In genomic region chr1:47313915-47314664, GRCh38 we compare ENCODE assay signal across 1 cellular context.
TF ChIP-seq lines count a peak whose summit lies in the region.

Gene STIL (minus strand): TSS chr1:47314147. CDS start chr1:47310319, 3,828 bp downstream.

TF ChIP-seq in K562, 482 proteins besides CTCF, POLR2A, EP300 and RAD21 (continued from another document and continues in another):
- peak; percentile 38; the same call in 1 of the 2 replicates for TF ChIP-seq RFX5 (IDR thresholded peaks at IDR 0.05; ENCODE audit: low read depth, low read length)
- TF ChIP-seq, protein P1, sequence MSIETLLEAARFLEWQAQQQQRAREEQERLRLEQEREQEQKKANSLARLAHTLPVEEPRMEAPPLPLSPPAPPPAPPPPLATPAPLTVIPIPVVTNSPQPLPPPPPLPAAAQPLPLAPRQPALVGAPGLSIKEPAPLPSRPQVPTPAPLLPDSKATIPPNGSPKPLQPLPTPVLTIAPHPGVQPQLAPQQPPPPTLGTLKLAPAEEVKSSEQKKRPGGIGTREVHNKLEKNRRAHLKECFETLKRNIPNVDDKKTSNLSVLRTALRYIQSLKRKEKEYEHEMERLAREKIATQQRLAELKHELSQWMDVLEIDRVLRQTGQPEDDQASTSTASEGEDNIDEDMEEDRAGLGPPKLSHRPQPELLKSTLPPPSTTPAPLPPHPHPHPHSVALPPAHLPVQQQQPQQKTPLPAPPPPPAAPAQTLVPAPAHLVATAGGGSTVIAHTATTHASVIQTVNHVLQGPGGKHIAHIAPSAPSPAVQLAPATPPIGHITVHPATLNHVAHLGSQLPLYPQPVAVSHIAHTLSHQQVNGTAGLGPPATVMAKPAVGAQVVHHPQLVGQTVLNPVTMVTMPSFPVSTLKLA (conservative IDR thresholded peaks at IDR 0.05), result peak; percentile 77 to 92
- TF ChIP-seq, protein P2, sequence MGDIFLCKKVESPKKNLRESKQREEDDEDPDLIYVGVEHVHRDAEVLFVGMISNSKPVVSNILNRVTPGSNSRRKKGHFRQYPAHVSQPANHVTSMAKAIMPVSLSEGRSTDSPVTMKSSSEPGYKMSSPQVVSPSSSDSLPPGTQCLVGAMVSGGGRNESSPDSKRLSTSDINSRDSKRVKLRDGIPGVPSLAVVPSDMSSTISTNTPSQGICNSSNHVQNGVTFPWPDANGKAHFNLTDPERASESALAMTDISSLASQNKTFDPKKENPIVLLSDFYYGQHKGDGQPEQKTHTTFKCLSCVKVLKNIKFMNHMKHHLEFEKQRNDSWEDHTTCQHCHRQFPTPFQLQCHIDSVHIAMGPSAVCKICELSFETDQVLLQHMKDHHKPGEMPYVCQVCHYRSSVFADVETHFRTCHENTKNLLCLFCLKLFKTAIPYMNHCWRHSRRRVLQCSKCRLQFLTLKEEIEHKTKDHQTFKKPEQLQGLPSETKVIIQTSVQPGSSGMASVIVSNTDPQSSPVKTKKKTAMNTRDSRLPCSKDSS (IDR thresholded peaks at IDR 0.05; ENCODE audit: low read depth, partially characterized antibody), result no peak
- TF ChIP-seq NFATC3 (IDR thresholded peaks at IDR 0.05), result no peak
- TF ChIP-seq ZNF184 (CRISPR knock-in tag; IDR thresholded peaks at IDR 0.05), result no peak
- no peak for TF ChIP-seq HNRNPUL1 (IDR thresholded peaks at IDR 0.05; ENCODE audit: low read length)
- TF ChIP-seq EGR1 (conservative IDR thresholded peaks at IDR 0.05), result peak; percentile 80
- TF ChIP-seq, protein P3, sequence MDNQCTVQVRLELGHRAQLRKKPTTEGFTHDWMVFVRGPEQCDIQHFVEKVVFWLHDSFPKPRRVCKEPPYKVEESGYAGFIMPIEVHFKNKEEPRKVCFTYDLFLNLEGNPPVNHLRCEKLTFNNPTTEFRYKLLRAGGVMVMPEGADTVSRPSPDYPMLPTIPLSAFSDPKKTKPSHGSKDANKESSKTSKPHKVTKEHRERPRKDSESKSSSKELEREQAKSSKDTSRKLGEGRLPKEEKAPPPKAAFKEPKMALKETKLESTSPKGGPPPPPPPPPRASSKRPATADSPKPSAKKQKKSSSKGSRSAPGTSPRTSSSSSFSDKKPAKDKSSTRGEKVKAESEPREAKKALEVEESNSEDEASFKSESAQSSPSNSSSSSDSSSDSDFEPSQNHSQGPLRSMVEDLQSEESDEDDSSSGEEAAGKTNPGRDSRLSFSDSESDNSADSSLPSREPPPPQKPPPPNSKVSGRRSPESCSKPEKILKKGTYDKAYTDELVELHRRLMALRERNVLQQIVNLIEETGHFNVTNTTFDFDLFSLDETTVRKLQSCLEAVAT (IDR thresholded peaks at IDR 0.05), result peak in 1 of 2 experiments; percentile 92; a peak in 3 of 4 replicates
- no peak for TF ChIP-seq CEBPG (CRISPR knock-in tag; IDR thresholded peaks at IDR 0.05)
- no peak for TF ChIP-seq CEBPG (tag; conservative IDR thresholded peaks at IDR 0.05 in 1 of 2, IDR thresholded peaks at IDR 0.05 in 1 of 2)
- peak; percentile 76; the same call in 1 of the 2 replicates for TF ChIP-seq E2F3 (CRISPR knock-in tag; IDR thresholded peaks at IDR 0.05)
- TF ChIP-seq XRCC3 (IDR thresholded peaks at IDR 0.05), result no peak
- TF ChIP-seq BCLAF1 (IDR thresholded peaks at IDR 0.05; ENCODE audit: borderline replicate concordance in 1 of 2, control insufficient read depth in 1 of 2, low read depth in 2 of 2, low read length in 1 of 2), result no peak
- TF ChIP-seq KDM2B (CRISPR knock-in tag; IDR thresholded peaks at IDR 0.05), result no peak
- TF ChIP-seq TEAD2 (tag; IDR thresholded peaks at IDR 0.05), result no peak; the same call in 1 of the 2 replicates
- TF ChIP-seq, protein P4, sequence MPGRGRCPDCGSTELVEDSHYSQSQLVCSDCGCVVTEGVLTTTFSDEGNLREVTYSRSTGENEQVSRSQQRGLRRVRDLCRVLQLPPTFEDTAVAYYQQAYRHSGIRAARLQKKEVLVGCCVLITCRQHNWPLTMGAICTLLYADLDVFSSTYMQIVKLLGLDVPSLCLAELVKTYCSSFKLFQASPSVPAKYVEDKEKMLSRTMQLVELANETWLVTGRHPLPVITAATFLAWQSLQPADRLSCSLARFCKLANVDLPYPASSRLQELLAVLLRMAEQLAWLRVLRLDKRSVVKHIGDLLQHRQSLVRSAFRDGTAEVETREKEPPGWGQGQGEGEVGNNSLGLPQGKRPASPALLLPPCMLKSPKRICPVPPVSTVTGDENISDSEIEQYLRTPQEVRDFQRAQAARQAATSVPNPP (IDR thresholded peaks at IDR 0.05; ENCODE audit: borderline replicate concordance, insufficient read depth, insufficient read length), result no peak
- TF ChIP-seq PATZ1 (CRISPR knock-in tag; IDR thresholded peaks at IDR 0.05; ENCODE audit: borderline replicate concordance), result no peak
- TF ChIP-seq ZNF589 (CRISPR knock-in tag; IDR thresholded peaks at IDR 0.05; ENCODE audit: low read depth), result no peak
- no peak for TF ChIP-seq ARID2 (IDR thresholded peaks at IDR 0.05)
- no peak for TF ChIP-seq PTBP1 (IDR thresholded peaks at IDR 0.05; ENCODE audit: low read depth, low read length)
- TF ChIP-seq CBX1 (IDR thresholded peaks at IDR 0.05; ENCODE audit: low read depth), result peak; percentile 69; the same call in 1 of the 2 replicates
- TF ChIP-seq CHD7 (IDR thresholded peaks at IDR 0.05; ENCODE audit: low read depth, low read length), result no peak
- TF ChIP-seq PKNOX1 (IDR thresholded peaks at IDR 0.05), result peak; percentile 99
- peak; percentile 86 for TF ChIP-seq BHLHE40 (IDR thresholded peaks at IDR 0.05; ENCODE audit: low read length)
- no peak for TF ChIP-seq ZNF551 (CRISPR knock-in tag; IDR thresholded peaks at IDR 0.05)
- TF ChIP-seq TCFL5 (CRISPR knock-in tag; conservative IDR thresholded peaks at IDR 0.05), result no peak
- no peak for TF ChIP-seq ZNF586 (CRISPR knock-in tag; conservative IDR thresholded peaks at IDR 0.05)
- no peak for TF ChIP-seq KHSRP (IDR thresholded peaks at IDR 0.05)
- TF ChIP-seq DDX20 (tag; IDR thresholded peaks at IDR 0.05; ENCODE audit: low read depth), result no peak
- no peak for TF ChIP-seq NR3C1 (CRISPR knock-in tag; IDR thresholded peaks at IDR 0.05)
- TF ChIP-seq TCF3 (CRISPR knock-in tag; IDR thresholded peaks at IDR 0.05), result no peak
- peak; percentile 86 for TF ChIP-seq NR2C1 (IDR thresholded peaks at IDR 0.05)
- peak; percentile 84 for TF ChIP-seq NR2C1 (tag; IDR thresholded peaks at IDR 0.05)
- no peak for TF ChIP-seq POLR3G (IDR thresholded peaks at IDR 0.05; ENCODE audit: extremely low read depth, insufficient read length, insufficient replicate concordance)
- TF ChIP-seq ZNF197 (CRISPR knock-in tag; IDR thresholded peaks at IDR 0.05; ENCODE audit: low read depth), result no peak
